Comparison of ENCODE assay signal across 8 cellular contexts in the genomic region with DNA sequence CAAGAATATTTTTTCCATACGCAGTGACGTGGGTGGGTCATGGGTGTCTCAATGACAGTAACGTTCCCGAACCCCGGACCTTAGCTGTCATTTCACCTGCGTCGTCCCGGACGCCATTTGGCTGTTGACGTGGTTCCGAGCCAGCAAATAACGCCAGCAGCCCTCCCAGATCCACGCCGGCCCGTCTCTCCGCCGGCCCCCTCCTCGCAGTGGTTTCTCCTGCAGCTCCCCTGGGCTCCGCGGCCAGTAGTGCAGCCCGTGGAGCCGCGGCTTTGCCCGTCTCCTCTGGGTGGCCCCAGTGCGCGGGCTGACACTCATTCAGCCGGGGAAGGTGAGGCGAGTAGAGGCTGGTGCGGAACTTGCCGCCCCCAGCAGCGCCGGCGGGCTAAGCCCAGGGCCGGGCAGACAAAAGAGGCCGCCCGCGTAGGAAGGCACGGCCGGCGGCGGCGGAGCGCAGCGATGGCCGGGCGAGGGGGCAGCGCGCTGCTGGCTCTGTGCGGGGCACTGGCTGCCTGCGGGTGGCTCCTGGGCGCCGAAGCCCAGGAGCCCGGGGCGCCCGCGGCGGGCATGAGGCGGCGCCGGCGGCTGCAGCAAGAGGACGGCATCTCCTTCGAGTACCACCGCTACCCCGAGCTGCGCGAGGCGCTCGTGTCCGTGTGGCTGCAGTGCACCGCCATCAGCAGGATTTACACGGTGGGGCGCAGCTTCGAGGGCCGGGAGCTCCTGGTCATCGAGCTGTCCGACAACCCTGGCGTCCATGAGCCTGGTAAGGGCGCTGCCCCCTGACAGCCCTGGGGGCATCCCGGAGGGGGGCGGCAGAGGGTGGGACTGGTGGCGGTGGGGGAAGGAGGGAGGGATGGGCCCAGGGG. TPM values are rescaled to one million over a fixed set of nuclear protein-coding genes. Genes with fewer than 3 reads are reported as not detected.
DNase-seq lines count a peak whose midpoint lies in the region; ATAC-seq and TF ChIP-seq lines count a peak whose summit lies in the region.

A gene (plus strand): TSS at position 246 of the 869 bp plus-strand sequence. CDS start 214 bp downstream, at position 460.

- no peak for TF ChIP-seq EP300 in stomach (IDR thresholded peaks at IDR 0.05)

- TF ChIP-seq POLR2A in Peyer's patch (IDR thresholded peaks at IDR 0.05) (peak; percentile 66 to 80), stomach (IDR thresholded peaks at IDR 0.05) (peak in 1 of 4 donors; percentile 27)

- H3K4me1 Mint-ChIP-seq in activated naive CD4-positive, alpha-beta T cell treated with anti-CD3 and anti-CD28 coated beads for 36 hours (ENCODE audit: low read depth): no peaks in the 10 kb centered on the region
- no peaks in the 10 kb centered on the region for H3K4me1 Mint-ChIP-seq in natural killer cell treated with Interleukin-12 subunit alpha and Interleukin-12 subunit beta and Interleukin-15 and Interleukin-18, amount 100 ng/mL, for 72 hours (ENCODE audit: low read depth in 2 of 2)

- WGBS in stomach, 5 donors: 1 to 5% (median 2%) methylated on average over 34 to 82 of the region's 82 CpGs

- H3K36me3 ChIP-seq in HUES48 (ENCODE audit: control insufficient read depth, insufficient read depth, low read length) (no peaks in the 10 kb centered on the region), Peyer's patch (no peaks in the 10 kb centered on the region), stomach (no peaks in the 10 kb centered on the region)

- DNase-seq in COLO668 (lab: John Stamatoyannopoulos, UW; ENCODE audit: unreplicated experiment): peak; percentile 93
- DNase-seq in Peyer's patch: peak; percentile 18 to 86 (median 85)
- peak; percentile 81 for DNase-seq in activated naive CD4-positive, alpha-beta T cell treated with anti-CD3 and anti-CD28 coated beads for 36 hours
- peak; percentile 45 for DNase-seq in fibroblast of villous mesenchyme (ENCODE audit: low read depth)
- DNase-seq in natural killer cell treated with Interleukin-12 subunit alpha and Interleukin-12 subunit beta and Interleukin-15 and Interleukin-18, amount 100 ng/mL, for 72 hours (ENCODE audit: low spot score): peak; percentile 63
- DNase-seq in stomach: peak; percentile 72

- CTCF ChIA-PET in activated naive CD4-positive, alpha-beta T cell treated with anti-CD3 and anti-CD28 coated beads for 36 hours (lab: Charles Lee): interaction anchor here (0.6 to 1.8 kb wide), 4 partner anchors 14 to 266 kb away, joined by 3 to 9 read pairs (median 4); a partner anchor contains a TSS

- H3K4me1 ChIP-seq in HUES48 (ENCODE audit: control insufficient read depth, insufficient read depth, low read length): peaks cover 26% of the 10 kb centered on the region
- H3K4me1 ChIP-seq in Peyer's patch: peaks cover 0 to 6% (median 0%) of the 10 kb centered on the region in 4 donors
- H3K4me1 ChIP-seq in stomach: peaks cover 5 to 23% (median 16%) of the 10 kb centered on the region in 4 donors

- TF ChIP-seq CTCF in Peyer's patch (IDR thresholded peaks at IDR 0.05) (peak in 4 of 6 experiments; percentile 27 to 79 (median 74)), fibroblast of villous mesenchyme (IDR thresholded peaks at IDR 0.05; ENCODE audit: insufficient read depth, low read depth, low read length) (peak; percentile 40), stomach (IDR thresholded peaks at IDR 0.05) (peak in 5 of 7 experiments; percentile 36 to 57 (median 42))

- H3K27me3 ChIP-seq in HUES48 (ENCODE audit: control insufficient read depth, insufficient read depth, low read length) (peaks cover 35% of the 10 kb centered on the region), Peyer's patch (no peaks in the 10 kb centered on the region), stomach (peaks cover 0 to 38% (median 16%) of the 10 kb centered on the region in 3 donors)

- ATAC-seq in GM21381 (IDR thresholded peaks at IDR 0.05; ENCODE audit: unreplicated experiment): peak; percentile 93
- ATAC-seq in natural killer cell treated with Interleukin-12 subunit alpha and Interleukin-12 subunit beta and Interleukin-15 and Interleukin-18, amount 100 ng/mL, for 72 hours: peak; percentile 91 to 92

- peak within 1 kb of the TSS; percentile 70 for H3K4me3 Mint-ChIP-seq in activated naive CD4-positive, alpha-beta T cell treated with anti-CD3 and anti-CD28 coated beads for 36 hours
- no peak within 1 kb of the TSS for H3K4me3 Mint-ChIP-seq in natural killer cell treated with Interleukin-12 subunit alpha and Interleukin-12 subunit beta and Interleukin-15 and Interleukin-18, amount 100 ng/mL, for 72 hours

- no peak within 1 kb of the TSS for H3K27ac Mint-ChIP-seq in activated naive CD4-positive, alpha-beta T cell treated with anti-CD3 and anti-CD28 coated beads for 36 hours
- H3K27ac Mint-ChIP-seq in natural killer cell treated with Interleukin-12 subunit alpha and Interleukin-12 subunit beta and Interleukin-15 and Interleukin-18, amount 100 ng/mL, for 72 hours: no peak within 1 kb of the TSS

- intact Hi-C loops in activated naive CD4-positive, alpha-beta T cell treated with anti-CD3 and anti-CD28 coated beads for 36 hours (cut with micrococcal nuclease): loop anchor here (1.0 to 2.0 kb wide), 4 partner anchors 24 to 267 kb away; a partner anchor contains a TSS
- intact Hi-C loops in stomach (cut with DNase I; ENCODE audit: low total_unique reads): no loop called here

- H3K9ac ChIP-seq in HUES48 (ENCODE audit: low read depth, low read length): peak within 1 kb of the TSS; percentile 19; the same call in 1 of the 2 replicates

- no peaks in the 10 kb centered on the region for H3K9me3 Mint-ChIP-seq in activated naive CD4-positive, alpha-beta T cell treated with anti-CD3 and anti-CD28 coated beads for 36 hours
- H3K9me3 Mint-ChIP-seq in natural killer cell treated with Interleukin-12 subunit alpha and Interleukin-12 subunit beta and Interleukin-15 and Interleukin-18, amount 100 ng/mL, for 72 hours: no peaks in the 10 kb centered on the region

- H3K4me3 ChIP-seq in HUES48 (ENCODE audit: low read depth, low read length) (peak within 1 kb of the TSS; percentile 72), Peyer's patch (peak within 1 kb of the TSS; percentile 40 to 63 (median 52)), fibroblast of villous mesenchyme (ENCODE audit: low read depth, low read length) (peak within 1 kb of the TSS; percentile 52), stomach (peak within 1 kb of the TSS; percentile 58 to 69 (median 60))

- H3K27me3 Mint-ChIP-seq in activated naive CD4-positive, alpha-beta T cell treated with anti-CD3 and anti-CD28 coated beads for 36 hours (ENCODE audit: low read depth): peaks cover 19% of the 10 kb centered on the region
- H3K27me3 Mint-ChIP-seq in natural killer cell treated with Interleukin-12 subunit alpha and Interleukin-12 subunit beta and Interleukin-15 and Interleukin-18, amount 100 ng/mL, for 72 hours: peaks cover 42 to 68% of the 10 kb centered on the region in 2 donors

- H3K27ac ChIP-seq in HUES48 (ENCODE audit: low read depth, low read length): no peak within 1 kb of the TSS
- peak within 1 kb of the TSS; percentile 8 to 61 (median 38) for H3K27ac ChIP-seq in Peyer's patch
- H3K27ac ChIP-seq in stomach: peak within 1 kb of the TSS; percentile 58 to 89 (median 71)

- no peaks in the 10 kb centered on the region for H3K9me3 ChIP-seq in HUES48 (ENCODE audit: control insufficient read depth, insufficient read depth, low read length)
- no peaks in the 10 kb centered on the region for H3K9me3 ChIP-seq in Peyer's patch
- H3K9me3 ChIP-seq in stomach: peaks cover 0 to 10% (median 0%) of the 10 kb centered on the region in 4 donors

- H3K36me3 Mint-ChIP-seq in activated naive CD4-positive, alpha-beta T cell treated with anti-CD3 and anti-CD28 coated beads for 36 hours (ENCODE audit: low read depth): no peaks in the 10 kb centered on the region
- H3K36me3 Mint-ChIP-seq in natural killer cell treated with Interleukin-12 subunit alpha and Interleukin-12 subunit beta and Interleukin-15 and Interleukin-18, amount 100 ng/mL, for 72 hours: no peaks in the 10 kb centered on the region

RNA-seq across cellular contexts. Expression of the gene that starts here (rescaled TPM):
- total RNA-seq in Peyer's patch: 10 to 100 TPM; 23.6 to 31.3 (median 25.8) TPM
- under 1 TPM in 1 of 2 experiments, not detected in 1; 0.10 TPM for total RNA-seq in activated naive CD4-positive, alpha-beta T cell treated with anti-CD3 and anti-CD28 coated beads for 36 hours
- 3.5 and 15.1 TPM in 2 replicates for total RNA-seq in fibroblast of villous mesenchyme
- total RNA-seq in natural killer cell treated with Interleukin-12 subunit alpha and Interleukin-12 subunit beta and Interleukin-15 and Interleukin-18, amount 100 ng/mL, for 72 hours: not detected
- total RNA-seq in stomach: 100 to 1,000 TPM in 1 of 5 donors, 10 to 100 TPM in 4; 11.9 to 143 (median 44.5) TPM
- 10 to 100 TPM in 2 of 3 donors, 1 to 10 TPM in 1; 8.8 to 27.8 (median 13.1) TPM for polyA plus RNA-seq in stomach

Comparison
In these comparisons a context has a peak if more than half of its experiments do, and no peak if none do; other contexts are left out.
1. Peak in DNase-seq in activated naive CD4-positive, alpha-beta T cell treated with anti-CD3 and anti-CD28 coated beads for 36 hours; RNA of the gene not detected or under 1 TPM.
2. Peak in DNase-seq and ATAC-seq in natural killer cell treated with Interleukin-12 subunit alpha and Interleukin-12 subunit beta and Interleukin-15 and Interleukin-18, amount 100 ng/mL, for 72 hours; RNA of the gene not detected or under 1 TPM.